In the genomic region with DNA sequence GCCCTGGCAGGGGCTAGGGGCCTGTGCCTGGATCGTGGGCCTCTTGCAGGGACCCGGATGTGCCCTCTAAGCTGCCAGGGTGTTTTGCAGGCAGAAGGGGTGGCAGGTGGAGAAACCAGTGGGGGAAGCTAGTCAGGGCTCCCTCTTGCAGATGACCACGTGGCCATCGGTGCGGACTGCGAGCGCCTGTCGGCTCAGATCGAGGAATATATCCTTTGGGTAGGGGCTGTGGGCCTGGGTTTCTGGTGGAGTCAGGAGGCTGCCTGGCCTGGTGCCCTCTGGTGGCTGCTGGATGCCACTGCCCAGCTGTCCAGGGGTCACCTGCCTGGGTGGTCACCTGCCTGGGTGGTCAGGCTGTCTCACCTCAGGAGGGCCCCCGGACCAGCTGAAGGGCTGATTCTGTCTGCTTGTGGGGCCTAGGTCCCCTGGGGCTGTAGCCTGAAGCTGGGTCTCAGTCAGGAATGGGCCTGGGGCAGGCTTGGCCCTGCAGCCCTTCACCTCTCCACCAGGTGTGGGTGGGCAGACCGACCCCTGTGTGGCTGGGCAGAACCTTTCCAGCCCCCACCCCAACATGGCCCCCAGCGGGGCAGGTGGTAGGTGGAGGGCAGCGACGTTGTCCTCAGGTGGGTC, we compare ENCODE assay signal across 9 cellular contexts. TPM values are rescaled to one million over a fixed set of nuclear protein-coding genes. Genes with fewer than 3 reads are reported as not detected.
DNase-seq lines count a peak whose midpoint lies in the region; ATAC-seq and TF ChIP-seq lines count a peak whose summit lies in the region.
"Had no signal": no experiment of that assay in that cellular context is flagged by ENCODE, and none has a peak within 500 bp of the region (broad histone marks: within the 10 kb centered on the region; RNA-seq: fewer than 3 reads in every experiment).

No MANE protein-coding gene starts in this region.

- H3K9me3 Mint-ChIP-seq in activated T-cell treated with anti-CD3 and anti-CD28 coated beads, Interleukin-2, amount 50 U/mL, for 4 hours, result no peaks in the 10 kb centered on the region

- H3K4me3 ChIP-seq in fibroblast of villous mesenchyme (ENCODE audit: low read depth, low read length) (no peak overlapping the region), thyroid gland (replicated peaks in 1 of 3) (no peak overlapping the region)

- intact Hi-C loops in thyroid gland (cut with DNase I), result loop anchor here (10.0 kb wide), 1 partner anchor 535 kb away; the partner anchor contains the start of gene PTK6

- no peak for TF ChIP-seq POLR2A in thyroid gland (IDR thresholded peaks at IDR 0.05)

- H3K4me1 Mint-ChIP-seq in activated T-cell treated with anti-CD3 and anti-CD28 coated beads, Interleukin-2, amount 50 U/mL, for 4 hours (ENCODE audit: low read depth), result peaks cover 31% of the 10 kb centered on the region

- no peaks in the 10 kb centered on the region for H3K27me3 ChIP-seq in thyroid gland

- peaks cover 6% of the 10 kb centered on the region for H3K36me3 Mint-ChIP-seq in activated T-cell treated with anti-CD3 and anti-CD28 coated beads, Interleukin-2, amount 50 U/mL, for 4 hours (ENCODE audit: insufficient read depth)

- H3K4me1 ChIP-seq in thyroid gland, result peaks cover 0 to 7% of the 10 kb centered on the region in 2 donors

- no peak for ATAC-seq in activated T-cell treated with anti-CD3 and anti-CD28 coated beads, Interleukin-2, amount 50 U/mL, for 4 hours
- no peak for ATAC-seq in HG03039 (IDR thresholded peaks at IDR 0.05; ENCODE audit: unreplicated experiment)

- peak; percentile 72 for TF ChIP-seq CTCF in fibroblast of villous mesenchyme (IDR thresholded peaks at IDR 0.05; ENCODE audit: insufficient read depth, low read depth, low read length)
- TF ChIP-seq CTCF in thyroid gland (IDR thresholded peaks at IDR 0.05), result peak; percentile 15 to 66 (median 40)

- 71 to 96% methylated on average over 4 to 12 of the region's 14 CpGs for WGBS in thyroid gland, 2 donors

- H3K27me3 Mint-ChIP-seq in activated T-cell treated with anti-CD3 and anti-CD28 coated beads, Interleukin-2, amount 50 U/mL, for 4 hours (ENCODE audit: low read depth), result no peaks in the 10 kb centered on the region

- H3K27ac ChIP-seq in thyroid gland, result no peak overlapping the region

- H3K4me3 Mint-ChIP-seq in activated T-cell treated with anti-CD3 and anti-CD28 coated beads, Interleukin-2, amount 50 U/mL, for 4 hours, result no peak overlapping the region

- H3K9me3 ChIP-seq in thyroid gland, result no peaks in the 10 kb centered on the region

- DNase-seq in activated T-cell treated with anti-CD3 and anti-CD28 coated beads, Interleukin-2, amount 50 U/mL, for 1 hour, result peak; percentile 39
- no peak for DNase-seq in activated T-cell treated with anti-CD3 and anti-CD28 coated beads, Interleukin-2, amount 50 U/mL, for 4 hours
- DNase-seq in RPMI7951 (ENCODE audit: low read depth), result peak; percentile 29
- no peak for DNase-seq in fibroblast of villous mesenchyme (ENCODE audit: low read depth)
- no peak for DNase-seq in thyroid gland
- no peak for DNase-seq in stimulated activated CD4-positive, alpha-beta T cell treated with anti-CD3 and anti-CD28 coated beads, Interleukin-15, amount 100 ng/mL, for 24 hours
- DNase-seq in SKM-1 treated with dmso at 0.1 percent for 144 hours (lab: John Stamatoyannopoulos, UW; ENCODE audit: unreplicated experiment), result no peak

- peaks cover 0 to 10% of the 10 kb centered on the region in 2 donors for H3K36me3 ChIP-seq in thyroid gland

RNA-seq across cellular contexts. Expression of gene TCEA2, which starts 6.7 kb away (rescaled TPM):
- total RNA-seq in activated T-cell treated with anti-CD3 and anti-CD28 coated beads, Interleukin-2, amount 50 U/mL, for 4 hours, result 10 to 100 TPM; 10.5 to 17.3 (median 11.5) TPM
- 28.2 and 34.2 TPM in 2 replicates for total RNA-seq in RPMI7951 (2014; rRNA removed; shearing (Covaris generic))
- total RNA-seq in fibroblast of villous mesenchyme (20.7 and 24.2 TPM in 2 replicates), thyroid gland (10 to 100 TPM; 20.9 to 43.1 (median 24.4) TPM)

RNA-seq across cellular contexts. Expression of gene RGS19, which starts 9.6 kb away (rescaled TPM):
- 10 to 100 TPM; 41.7 to 49.0 (median 47.0) TPM for total RNA-seq in activated T-cell treated with anti-CD3 and anti-CD28 coated beads, Interleukin-2, amount 50 U/mL, for 4 hours
- total RNA-seq in RPMI7951 (2014; rRNA removed; shearing (Covaris generic)), result 18.9 and 22.0 TPM in 2 replicates
- total RNA-seq in fibroblast of villous mesenchyme (13.0 and 13.2 TPM in 2 replicates), thyroid gland (10 to 100 TPM; 10.5 to 17.2 (median 13.4) TPM)

RNA-seq across cellular contexts. Expression of gene OPRL1, which starts 10.2 kb away (rescaled TPM):
- under 1 TPM in 2 of 3 donors, not detected in 1; 0.05 to 0.11 TPM for total RNA-seq in activated T-cell treated with anti-CD3 and anti-CD28 coated beads, Interleukin-2, amount 50 U/mL, for 4 hours
- total RNA-seq in RPMI7951 (2014; rRNA removed; shearing (Covaris generic)), result 0.29 and 0.84 TPM in 2 replicates
- total RNA-seq in fibroblast of villous mesenchyme (1.6 and 1.7 TPM in 2 replicates), thyroid gland (under 1 TPM; 0.54 to 0.94 (median 0.68) TPM)

RNA-seq across cellular contexts. Expression of gene LKAAEAR1, which starts 14.5 kb away (rescaled TPM):
- total RNA-seq in activated T-cell treated with anti-CD3 and anti-CD28 coated beads, Interleukin-2, amount 50 U/mL, for 4 hours, result under 1 TPM; 0.30 to 0.47 (median 0.38) TPM
- 0.39 and 0.48 TPM in 2 replicates for total RNA-seq in RPMI7951 (2014; rRNA removed; shearing (Covaris generic))
- total RNA-seq in fibroblast of villous mesenchyme, result under 0.01 TPM in 1 of 2 replicates, not detected in the other
- total RNA-seq in thyroid gland, result 1 to 10 TPM in 2 of 4 donors, not detected in 2; 1.3 to 1.7 TPM

RNA-seq across cellular contexts. Expression of gene SOX18, which starts 20.3 kb away (rescaled TPM):
- under 1 TPM; 0.13 to 0.24 (median 0.24) TPM for total RNA-seq in activated T-cell treated with anti-CD3 and anti-CD28 coated beads, Interleukin-2, amount 50 U/mL, for 4 hours
- total RNA-seq in RPMI7951 (2014; rRNA removed; shearing (Covaris generic)), result 0.12 and 0.20 TPM in 2 replicates
- total RNA-seq in fibroblast of villous mesenchyme, result under 0.01 TPM in 1 of 2 replicates, not detected in the other
- total RNA-seq in thyroid gland, result 10 to 100 TPM in 2 of 4 donors, 1 to 10 TPM in 2; 7.5 to 16.9 (median 10.6) TPM
- total RNA-seq: activated CD8-positive, alpha-beta memory T cell treated with anti-CD3 and anti-CD28 coated beads for 36 hours had no signal

Comparison
In these comparisons a context has a peak if more than half of its experiments do, and no peak if none do; other contexts are left out.
1. DNase-seq: peak in activated T-cell treated with anti-CD3 and anti-CD28 coated beads, Interleukin-2, amount 50 U/mL, for 1 hour (single experiment) and RPMI7951 (single experiment); none in activated T-cell treated with anti-CD3 and anti-CD28 coated beads, Interleukin-2, amount 50 U/mL, for 4 hours (single experiment), fibroblast of villous mesenchyme (single experiment), thyroid gland (0 of 2), stimulated activated CD4-positive, alpha-beta T cell treated with anti-CD3 and anti-CD28 coated beads, Interleukin-15, amount 100 ng/mL, for 24 hours (single experiment) and SKM-1 treated with dmso at 0.1 percent for 144 hours (single experiment).